ENCODE assay signal across 24 cellular contexts in the genomic region with DNA sequence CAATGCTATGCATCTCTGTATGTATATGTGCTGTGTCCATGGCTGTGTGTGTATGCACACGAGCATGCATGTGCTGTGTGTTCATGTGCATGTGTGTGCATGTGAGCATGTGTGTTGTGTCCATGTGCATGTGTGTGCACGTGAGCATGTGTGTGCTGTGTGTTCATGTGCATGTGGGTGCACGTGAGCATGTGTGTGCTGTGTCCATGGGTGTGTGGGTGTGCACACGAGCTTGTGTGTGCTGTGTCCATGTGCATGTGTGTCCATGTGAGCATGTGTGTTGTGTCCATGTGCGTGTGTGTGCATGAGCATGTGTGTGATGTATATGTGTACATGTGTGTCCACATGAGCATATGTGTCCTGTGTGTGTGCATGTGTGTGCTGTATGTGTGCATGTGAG.
DNase-seq lines count a peak whose midpoint lies in the region; ATAC-seq, FAIRE-seq and TF ChIP-seq lines count a peak whose summit lies in the region.
"Had no signal": no experiment of that assay in that cellular context is flagged by ENCODE, and none has a peak within 500 bp of the region (broad histone marks: within the 10 kb centered on the region; RNA-seq: fewer than 3 reads in every experiment).

No MANE protein-coding gene starts in this region.

- FAIRE-seq in GM12891 (lab: Jason Lieb, UNC), result peak; percentile 23
- no peak for FAIRE-seq in GM12878 (lab: Jason Lieb, UNC)
- FAIRE-seq: A204.1, GM12892, GM18507 had no signal

- no peak for TF ChIP-seq POLR2A in GM12891 (IDR thresholded peaks at IDR 0.05; ENCODE audit: low read depth, low read length)
- TF ChIP-seq POLR2A in GM12878 (IDR thresholded peaks at IDR 0.05; ENCODE audit: low read depth, low read length), result no peak

- intact Hi-C loops in GM12878 (cut with micrococcal nuclease; ENCODE audit: unreplicated experiment), result no loop called here
- intact Hi-C loops in Right ventricle myocardium inferior (cut with DNase I), result no loop called here

- no peak overlapping the region for H2BK5ac ChIP-seq in trophoblast cell (ENCODE audit: low read depth, low read length, poor library complexity)

- no TSS peak for BruUV-seq in GM12878 (replicated peaks; lab: Mats Ljungman, UMichigan)

- DNase-seq in GM12891 (ENCODE audit: insufficient read length, low spot score) (no peak), GM12878 (ENCODE audit: low read depth, low spot score) (no peak), trophoblast cell (no peak), Right ventricle myocardium inferior (ENCODE audit: missing footprints) (no peak), KG1 (lab: John Stamatoyannopoulos, UW) (no peak)
- no peak for DNase-seq in stimulated activated naive CD4-positive, alpha-beta T cell (lab: John Stamatoyannopoulos, UW)
- DNase-seq: ACHN; BE2C; CD4-positive, CD25-positive, alpha-beta regulatory T cell; CD8-positive, alpha-beta memory T cell; COR-L47; DMS 273 treated with DMSO at 0.1 percent for 48 hours; DMS53; DND-41; EL; H7; HFFc6 had no signal

- no peak for TF ChIP-seq EP300 in GM12878 (IDR thresholded peaks at IDR 0.05; ENCODE audit: borderline replicate concordance in 1 of 2, control insufficient read depth in 1 of 2, low read depth in 2 of 2, low read length in 2 of 2)

- no peak overlapping the region for H2BK120ac ChIP-seq in trophoblast cell (ENCODE audit: insufficient read depth, low read length, poor library complexity)

- TF ChIP-seq CTCF in GM12878 (IDR thresholded peaks at IDR 0.05 in 2 of 3, conservative IDR thresholded peaks at IDR 0.05 in 1 of 3; ENCODE audit: control insufficient read depth in 2 of 3, extremely low read depth in 1 of 3, insufficient read depth in 1 of 3, low read depth in 3 of 3, low read length in 3 of 3), result no peak

- H3K9ac ChIP-seq in GM12878 (ENCODE audit: control insufficient read depth, insufficient read depth, low read length) (no peak overlapping the region), trophoblast cell (ENCODE audit: low read length) (no peak overlapping the region)

- H4K8ac ChIP-seq in trophoblast cell (ENCODE audit: low read depth, low read length), result no peak overlapping the region

- H4K20me1 ChIP-seq in GM12878 (ENCODE audit: control insufficient read depth, insufficient read depth), result no peaks in the 10 kb centered on the region

- POLR2A ChIA-PET in GM12878 (lab: Charles Lee), result no interaction called here

- no peak overlapping the region for H3K23ac ChIP-seq in trophoblast cell (ENCODE audit: low read length)

- no peak overlapping the region for H3K4ac ChIP-seq in trophoblast cell (ENCODE audit: low read depth, low read length)

- H3K4me3 ChIP-seq in GM12878, result no peak overlapping the region
- H3K4me3 ChIP-seq in trophoblast cell (ENCODE audit: low read depth, low read length), result peak overlapping the region; percentile 58
- H3K4me3 ChIP-seq: GM23338 had no signal

- TF ChIP-seq RAD21 in GM12878 (IDR thresholded peaks at IDR 0.05; ENCODE audit: insufficient read depth, low read depth, low read length), result no peak

- H3K9me3 ChIP-seq in GM12878 (replicated peaks; ENCODE audit: control insufficient read depth, insufficient read depth, low read length) (no peaks in the 10 kb centered on the region; the same call in 2 of the 3 replicates), trophoblast cell (ENCODE audit: insufficient read depth, low read depth, low read length) (peaks cover 5% of the 10 kb centered on the region)
- H3K9me3 ChIP-seq: BE2C had no signal

- H3K4me2 ChIP-seq in GM12878 (ENCODE audit: control insufficient read depth, insufficient read depth), result no peak overlapping the region
- H3K4me2 ChIP-seq in trophoblast cell (ENCODE audit: low read length), result no peak overlapping the region
- H3K4me2 ChIP-seq: GM23338 had no signal

- RAD21 ChIA-PET in GM12878 (lab: Charles Lee; ENCODE audit: unreplicated experiment), result no interaction called here

- H3K36me3 ChIP-seq in GM12878 (ENCODE audit: control insufficient read depth in 2 of 2, insufficient read depth in 2 of 2, low read length in 1 of 2) (no peaks in the 10 kb centered on the region), trophoblast cell (ENCODE audit: control insufficient read depth in 1 of 2, insufficient read depth in 2 of 2, low read length in 2 of 2) (no peaks in the 10 kb centered on the region)
- H3K36me3 ChIP-seq: BE2C had no signal

- no peak overlapping the region for H2AK5ac ChIP-seq in trophoblast cell (ENCODE audit: low read length)

- H3K18ac ChIP-seq in trophoblast cell (ENCODE audit: low read length), result no peak overlapping the region

- H3K27me3 ChIP-seq in GM12878 (replicated peaks in 1 of 2; ENCODE audit: control insufficient read depth in 2 of 2, insufficient read depth in 2 of 2, low read length in 1 of 2) (no peaks in the 10 kb centered on the region), trophoblast cell (ENCODE audit: insufficient read depth, low read length) (no peaks in the 10 kb centered on the region)
- H3K27me3 ChIP-seq: BE2C had no signal

- in situ Hi-C loops in GM12878 (cut with MboI), result no loop called here

- H3K4me1 ChIP-seq in GM12878 (ENCODE audit: control insufficient read depth, insufficient read depth, low read length) (no peaks in the 10 kb centered on the region), trophoblast cell (ENCODE audit: control insufficient read depth in 1 of 2, insufficient read depth in 2 of 2, low read length in 2 of 2) (no peaks in the 10 kb centered on the region)
- H3K4me1 ChIP-seq: BE2C had no signal

- SMC1A ChIA-PET in GM12878 (lab: Charles Lee; ENCODE audit: uncharacterized antibody, unreplicated experiment), result no interaction called here

- no peak overlapping the region for H3K27ac ChIP-seq in GM12878 (ENCODE audit: control insufficient read depth, insufficient read depth)
- no peak overlapping the region for H3K27ac ChIP-seq in trophoblast cell (ENCODE audit: low read depth, low read length)
- H3K27ac ChIP-seq: HL-60 had no signal

- H3K79me2 ChIP-seq in GM12878 (ENCODE audit: control insufficient read depth, insufficient read depth, low read length) (no peaks in the 10 kb centered on the region), trophoblast cell (ENCODE audit: control insufficient read depth, insufficient read depth, low read length, poor library complexity) (no peaks in the 10 kb centered on the region)

- WGBS in GM12878 (ENCODE audit: insufficient coverage, insufficient replicate concordance, low lambda C conversion rate, missing lambda C conversion rate), result 16% methylated on average over 5 of the region's 5 CpGs
- WGBS in trophoblast cell (ENCODE audit: extremely low coverage, insufficient coverage, insufficient read length), result no CpG with 5 or more reads among the region's 5 CpGs

- H3K79me1 ChIP-seq in trophoblast cell (ENCODE audit: low read length), result no peaks in the 10 kb centered on the region

- H3K14ac ChIP-seq in trophoblast cell (ENCODE audit: low read length), result no peak overlapping the region

- CTCF ChIA-PET in GM12878 (lab: Yijun Ruan, JAX), result no interaction called here

- ATAC-seq in GM12878, result no peak
- peak; percentile 28 for ATAC-seq in esophagus mucosa
- no peak for ATAC-seq in Right ventricle myocardium inferior
- ATAC-seq: GM23338, HCT116 had no signal

- no peak overlapping the region for H4K91ac ChIP-seq in trophoblast cell (ENCODE audit: low read depth, low read length)

- no peak overlapping the region for H2AFZ ChIP-seq in GM12878 (ENCODE audit: control insufficient read depth, low read depth, low read length)
- no peak overlapping the region for H2AFZ ChIP-seq in trophoblast cell (ENCODE audit: insufficient read depth, low read length, poor library complexity)
- H2AFZ ChIP-seq: GM23338 had no signal

- H4K12ac ChIP-seq in trophoblast cell (ENCODE audit: low read depth, low read length), result no peak overlapping the region

- H2BK12ac ChIP-seq in trophoblast cell (ENCODE audit: low read length), result no peak overlapping the region

TF ChIP-seq in GM12891, 5 proteins besides CTCF, POLR2A, EP300 and RAD21:
- TF ChIP-seq SPI1 (IDR thresholded peaks at IDR 0.05; ENCODE audit: low read depth, low read length), result no peak
- TF ChIP-seq POLR2AphosphoS5 (IDR thresholded peaks at IDR 0.05; ENCODE audit: low read depth, low read length), result no peak
- TF ChIP-seq POU2F2 (IDR thresholded peaks at IDR 0.05; ENCODE audit: low read depth, low read length), result no peak
- no peak for TF ChIP-seq PAX5 (IDR thresholded peaks at IDR 0.05; ENCODE audit: insufficient read depth, low read length, severe bottlenecking)
- no peak for TF ChIP-seq TAF1 (IDR thresholded peaks at IDR 0.05; ENCODE audit: low read depth, low read length)
TF ChIP-seq in GM12891: peak in this region for 0.

TF ChIP-seq in GM12878, 131 proteins besides CTCF, POLR2A, EP300 and RAD21 (continues in another document):
- TF ChIP-seq ZBTB40 (IDR thresholded peaks at IDR 0.05; ENCODE audit: borderline replicate concordance) (no peak), TCF7 (IDR thresholded peaks at IDR 0.05; ENCODE audit: borderline replicate concordance) (no peak), RFX5 (IDR thresholded peaks at IDR 0.05; ENCODE audit: low read depth, low read length) (no peak), NR2C2 (IDR thresholded peaks at IDR 0.05; ENCODE audit: borderline replicate concordance, control insufficient read depth, insufficient read length, low read depth) (peak; percentile 25), HDGF (IDR thresholded peaks at IDR 0.05) (no peak)
